Comparison of ENCODE assay signal across 21 cellular contexts in the genomic region with DNA sequence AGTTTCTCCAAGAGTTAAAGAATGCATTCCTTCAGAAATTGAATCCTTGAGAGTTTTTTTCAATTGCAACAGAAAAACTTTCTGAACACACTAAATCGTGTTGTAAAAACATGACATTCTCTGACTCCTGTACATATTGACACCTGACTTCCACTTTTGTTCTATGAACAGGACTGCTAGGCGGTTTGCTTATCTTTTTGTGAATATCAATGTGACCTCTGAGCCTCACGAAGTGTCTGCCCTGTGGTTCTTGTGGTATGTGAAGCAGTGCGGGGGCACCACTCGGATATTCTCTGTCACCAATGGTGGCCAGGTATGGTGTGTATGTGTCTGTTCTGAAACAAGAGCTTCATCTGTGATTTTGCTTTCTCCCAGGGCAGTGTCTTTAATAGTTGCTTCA.
"Had no signal": no experiment of that assay in that cellular context is flagged by ENCODE, and none has a peak within 500 bp of the region (broad histone marks: within the 10 kb centered on the region; RNA-seq: fewer than 3 reads in every experiment).

No MANE protein-coding gene starts in this region.

- H3K4me3 ChIP-seq: cardiac muscle cell had no signal

- H3K36me3 Mint-ChIP-seq: activated naive CD4-positive, alpha-beta T cell treated with anti-CD3 and anti-CD28 coated beads, Interleukin-2, amount 50 U/mL, for 72 hours had no signal

- H3K4me1 Mint-ChIP-seq: activated CD4-positive, alpha-beta T cell treated with anti-CD3 and anti-CD28 coated beads, Interleukin-2, amount 10 ng/mL, durations not matched to agents 7 days and 5 days; activated naive CD8-positive, alpha-beta T cell treated with anti-CD3 and anti-CD28 coated beads, Interleukin-2, amount 50 U/mL, for 24 hours; T-helper 17 cell had no signal

- ATAC-seq: activated CD8-positive, alpha-beta T cell treated with anti-CD3 and anti-CD28 coated beads for 36 hours; activated naive CD4-positive, alpha-beta T cell treated with anti-CD3 and anti-CD28 coated beads, Interleukin-2, amount 50 U/mL, for 72 hours; activated naive CD8-positive, alpha-beta T cell treated with anti-CD3 and anti-CD28 coated beads, Interleukin-2, amount 50 U/mL, for 24 hours; T-helper 17 cell had no signal

- H3K27me3 Mint-ChIP-seq: activated CD4-positive, alpha-beta T cell treated with anti-CD3 and anti-CD28 coated beads, Interleukin-2, amount 10 ng/mL, durations not matched to agents 7 days and 5 days; activated CD8-positive, alpha-beta T cell treated with anti-CD3 and anti-CD28 coated beads for 36 hours; T-helper 17 cell had no signal

- DNase-seq: activated CD4-positive, alpha-beta T cell treated with anti-CD3 and anti-CD28 coated beads, Interleukin-2, amount 10 ng/mL, durations not matched to agents 7 days and 5 days; activated CD4-positive, CD25-positive, alpha-beta regulatory T cell; activated CD8-positive, alpha-beta memory T cell treated with anti-CD3 and anti-CD28 coated beads, Interleukin-2, amount 50 U/mL, for 48 hours; activated CD8-positive, alpha-beta T cell treated with anti-CD3 and anti-CD28 coated beads for 36 hours; activated effector memory CD4-positive, alpha-beta T cell treated with Interleukin-2 at 50 U/mL for 16 hours; activated naive CD4-positive, alpha-beta T cell; activated naive CD8-positive, alpha-beta T cell treated with anti-CD3 and anti-CD28 coated beads, Interleukin-2, amount 50 U/mL, for 24 hours; activated T-cell treated with anti-CD3 and anti-CD28 coated beads, Interleukin-2, amount 50 U/mL, for 1 hour; amygdala; brain microvascular endothelial cell; IMR-90; KG1; NCI-H1092; NCI-H1694 treated with DMSO at 0.1 percent for 48 hours; NCI-H2029 treated with DMSO at 0.1 percent for 48 hours; SIG-M5; T-helper 17 cell; T1000 had no signal

- H3K36me3 ChIP-seq: brain microvascular endothelial cell, cardiac muscle cell had no signal

- H3K27me3 ChIP-seq: brain microvascular endothelial cell, cardiac muscle cell had no signal

- H3K27ac ChIP-seq: brain microvascular endothelial cell, cardiac muscle cell, VCaP had no signal

- H3K27ac Mint-ChIP-seq: activated CD4-positive, alpha-beta T cell treated with anti-CD3 and anti-CD28 coated beads, Interleukin-2, amount 10 ng/mL, durations not matched to agents 7 days and 5 days; activated CD8-positive, alpha-beta T cell treated with anti-CD3 and anti-CD28 coated beads for 36 hours; activated naive CD4-positive, alpha-beta T cell treated with anti-CD3 and anti-CD28 coated beads, Interleukin-2, amount 50 U/mL, for 72 hours; activated naive CD8-positive, alpha-beta T cell treated with anti-CD3 and anti-CD28 coated beads, Interleukin-2, amount 50 U/mL, for 24 hours; T-helper 17 cell had no signal

- H3K9me3 Mint-ChIP-seq: activated CD4-positive, alpha-beta T cell treated with anti-CD3 and anti-CD28 coated beads, Interleukin-2, amount 10 ng/mL, durations not matched to agents 7 days and 5 days; activated CD8-positive, alpha-beta T cell treated with anti-CD3 and anti-CD28 coated beads for 36 hours; activated naive CD4-positive, alpha-beta T cell treated with anti-CD3 and anti-CD28 coated beads, Interleukin-2, amount 50 U/mL, for 72 hours; activated naive CD8-positive, alpha-beta T cell treated with anti-CD3 and anti-CD28 coated beads, Interleukin-2, amount 50 U/mL, for 24 hours had no signal

- H3K4me3 Mint-ChIP-seq: activated CD4-positive, alpha-beta T cell treated with anti-CD3 and anti-CD28 coated beads, Interleukin-2, amount 10 ng/mL, durations not matched to agents 7 days and 5 days; activated CD8-positive, alpha-beta T cell treated with anti-CD3 and anti-CD28 coated beads for 36 hours; activated naive CD8-positive, alpha-beta T cell treated with anti-CD3 and anti-CD28 coated beads, Interleukin-2, amount 50 U/mL, for 24 hours; T-helper 17 cell had no signal
